Comparison of ENCODE assay signal across 16 cellular contexts in genomic region chr5:140324834-140325195, GRCh38. TPM values are rescaled to one million over a fixed set of nuclear protein-coding genes. Genes with fewer than 3 reads are reported as not detected.
DNase-seq lines count a peak whose midpoint lies in the region; ATAC-seq and TF ChIP-seq lines count a peak whose summit lies in the region.
"Had no signal": no experiment of that assay in that cellular context is flagged by ENCODE, and none has a peak within 500 bp of the region (broad histone marks: within the 10 kb centered on the region; RNA-seq: fewer than 3 reads in every experiment).

No MANE protein-coding gene starts in this region.

- no peaks in the 10 kb centered on the region for H3K36me3 ChIP-seq in SK-N-SH (replicated peaks in 1 of 2; ENCODE audit: control insufficient read depth in 1 of 2, insufficient read depth in 2 of 2, low read length in 1 of 2)

- TF ChIP-seq CTCF in SK-N-SH (IDR thresholded peaks at IDR 0.05) (no peak), foreskin fibroblast (IDR thresholded peaks at IDR 0.05; ENCODE audit: low read depth, low read length) (no peak), progenitor cell of endocrine pancreas (IDR thresholded peaks at IDR 0.05; ENCODE audit: unreplicated experiment) (no peak)

- peaks cover 7% of the 10 kb centered on the region for H3F3A ChIP-seq in SK-N-SH (replicated peaks; ENCODE audit: insufficient read depth)

- H3K4me1 Mint-ChIP-seq in T-helper 17 cell (no peaks in the 10 kb centered on the region), progenitor cell of endocrine pancreas (ENCODE audit: low read depth) (peaks cover 5% of the 10 kb centered on the region)

- no peak overlapping the region for H3K9ac ChIP-seq in SK-N-SH

- WGBS in SK-N-SH (ENCODE audit: low lambda C conversion rate) = 40% methylated on average over 1 of the region's 1 CpG

- no peak for TF ChIP-seq RAD21 in SK-N-SH (IDR thresholded peaks at IDR 0.05; ENCODE audit: low read length)

- H3K4me2 ChIP-seq in SK-N-SH = no peak overlapping the region

- peaks cover 5% of the 10 kb centered on the region for H3K27me3 Mint-ChIP-seq in T-helper 17 cell
- H3K27me3 Mint-ChIP-seq in progenitor cell of endocrine pancreas = peaks cover 6% of the 10 kb centered on the region

- no peak overlapping the region for H3K4me3 ChIP-seq in SK-N-SH (ENCODE audit: low read depth in 2 of 2, low read length in 1 of 2)
- no peak overlapping the region for H3K4me3 ChIP-seq in foreskin fibroblast (ENCODE audit: low read depth in 1 of 2, low read length in 2 of 2)
- H3K4me3 ChIP-seq in skeletal muscle cell (ENCODE audit: low read depth, low read length) = no peak overlapping the region

- POLR2A ChIA-PET in SK-N-SH (lab: Yijun Ruan, JAX) = no interaction called here

- TF ChIP-seq EP300 in SK-N-SH (IDR thresholded peaks at IDR 0.05; ENCODE audit: borderline replicate concordance in 1 of 2, low read depth in 1 of 2, low read length in 1 of 2) = 0 out of 4 replicates have a peak, but pooled peaks of 1 of the 2 experiments have one; percentile 11

- CTCF ChIA-PET in SK-N-SH (lab: Yijun Ruan, JAX) = interaction anchor here (1.4 to 1.7 kb wide), 2 partner anchors 21 to 28 kb away, joined by 4 to 9 read pairs; partner anchors contain the start of gene HBEGF

- H3K27me3 ChIP-seq in SK-N-SH (ENCODE audit: insufficient read depth) = no peaks in the 10 kb centered on the region

- DNase-seq in Daoy (ENCODE audit: low read depth) (peak; percentile 60), SK-N-SH (no peak), foreskin fibroblast (peak; percentile 81 to 86), skeletal muscle cell (ENCODE audit: low read depth) (peak; percentile 85), T-helper 17 cell (no peak), MV-4-11 (lab: John Stamatoyannopoulos, UW) (no peak), progenitor cell of endocrine pancreas (ENCODE audit: low spot score, unreplicated experiment) (no peak), NCI-H2171 treated with DMSO at 0.1 percent for 48 hours (lab: John Stamatoyannopoulos, UW) (no peak)
- DNase-seq: activated T-cell treated with anti-CD3 and anti-CD28 coated beads, Interleukin-2, amount 50 U/mL, for 72 hours; central memory CD4-positive, alpha-beta T cell; NCI-H1417 treated with DMSO at 0.1 percent for 48 hours; NCI-H526 treated with DMSO at 0.1 percent for 48 hours; SHP77 treated with DMSO at 0.1 percent for 48 hours had no signal

- no peaks in the 10 kb centered on the region for H4K20me1 ChIP-seq in SK-N-SH (ENCODE audit: insufficient read depth)

- no peak overlapping the region for H3K4me3 Mint-ChIP-seq in T-helper 17 cell
- no peak overlapping the region for H3K4me3 Mint-ChIP-seq in progenitor cell of endocrine pancreas (ENCODE audit: low read depth)
- H3K4me3 Mint-ChIP-seq: activated T-cell treated with anti-CD3 and anti-CD28 coated beads, Interleukin-2, amount 50 U/mL, for 72 hours; WTC11 had no signal

- H3K9me2 ChIP-seq in SK-N-SH = no peaks in the 10 kb centered on the region

- H3K4me1 ChIP-seq in SK-N-SH (ENCODE audit: control insufficient read depth in 1 of 2, insufficient read depth in 2 of 2, low read depth in 1 of 2, low read length in 1 of 2) = peaks cover 7 to 41% of the 10 kb centered on the region in 2 experiments; a peak in 3 of 4 replicates

- H3K36me3 Mint-ChIP-seq in T-helper 17 cell (ENCODE audit: low read depth) (no peaks in the 10 kb centered on the region), progenitor cell of endocrine pancreas (ENCODE audit: insufficient read depth) (no peaks in the 10 kb centered on the region)
- H3K36me3 Mint-ChIP-seq: WTC11 had no signal

- no peak overlapping the region for H2AFZ ChIP-seq in SK-N-SH (ENCODE audit: low read depth)

- H3K9me3 ChIP-seq in SK-N-SH (no peaks in the 10 kb centered on the region), T-helper 17 cell (ENCODE audit: control insufficient read depth, low read length, poor library complexity, severe bottlenecking) (no peaks in the 10 kb centered on the region)

- H3K27ac ChIP-seq in SK-N-SH (ENCODE audit: low read depth in 2 of 2, low read length in 1 of 2) = peak overlapping the region in 1 of 2 experiments; percentile 94; a peak in 2 of 4 replicates

- no peaks in the 10 kb centered on the region for H3K79me2 ChIP-seq in SK-N-SH (ENCODE audit: insufficient read depth)

- ATAC-seq in T-helper 17 cell = no peak
- ATAC-seq: activated T-cell treated with anti-CD3 and anti-CD28 coated beads, Interleukin-2, amount 50 U/mL, for 72 hours; WTC11 had no signal

- no peaks in the 10 kb centered on the region for H3K9me3 Mint-ChIP-seq in progenitor cell of endocrine pancreas (ENCODE audit: low read depth)
- H3K9me3 Mint-ChIP-seq: activated T-cell treated with anti-CD3 and anti-CD28 coated beads, Interleukin-2, amount 50 U/mL, for 72 hours had no signal

- H3K27ac Mint-ChIP-seq in T-helper 17 cell (no peak overlapping the region), progenitor cell of endocrine pancreas (no peak overlapping the region)
- H3K27ac Mint-ChIP-seq: activated T-cell treated with anti-CD3 and anti-CD28 coated beads, Interleukin-2, amount 50 U/mL, for 72 hours; WTC11 had no signal

TF ChIP-seq in SK-N-SH, 30 proteins besides CTCF, POLR2A, EP300 and RAD21:
- TF ChIP-seq TCF12 (IDR thresholded peaks at IDR 0.05) (peak; percentile 59; the same call in 1 of the 2 replicates), ZBTB33 (IDR thresholded peaks at IDR 0.05; ENCODE audit: borderline replicate concordance, low read depth) (no peak), MEF2A (IDR thresholded peaks at IDR 0.05; ENCODE audit: borderline replicate concordance, low read depth) (no peak), MAX (IDR thresholded peaks at IDR 0.05; ENCODE audit: low read depth) (no peak), PBX3 (IDR thresholded peaks at IDR 0.05) (peak; percentile 38), FOXJ3 (CRISPR knock-in tag; IDR thresholded peaks at IDR 0.05) (no peak), EZH2phosphoT487 (IDR thresholded peaks at IDR 0.05; ENCODE audit: borderline replicate concordance, low read depth) (no peak)

RNA-seq across cellular contexts. Expression of gene HBEGF, which starts 21.6 kb away (rescaled TPM):
- total RNA-seq in Daoy (2014; rRNA removed; shearing (Covaris generic)) = 68.9 and 81.9 TPM in 2 replicates
- 56.2 and 59.8 TPM in 2 replicates for polyA plus RNA-seq in SK-N-SH (2012; rRNA removed)
- polyA plus RNA-seq in SK-N-SH (2012; cell fraction: cytosol; rRNA removed) = 39.3 and 56.3 TPM in 2 replicates
- 73.4 and 106 TPM in 2 replicates for polyA plus RNA-seq in SK-N-SH (2012; cell fraction: nucleus; rRNA removed)
- total RNA-seq in T-helper 17 cell (1 to 10 TPM; 3.2 to 7.3 TPM), progenitor cell of endocrine pancreas (0.84 and 1.3 TPM in 2 replicates)

RNA-seq across cellular contexts. Expression of gene PFDN1, which starts 21.9 kb away (rescaled TPM):
- total RNA-seq in Daoy (2014; rRNA removed; shearing (Covaris generic)) = 144 and 162 TPM in 2 replicates
- polyA plus RNA-seq in SK-N-SH (2012; rRNA removed) = 55.2 and 63.6 TPM in 2 replicates
- 78.2 and 78.4 TPM in 2 replicates for polyA plus RNA-seq in SK-N-SH (2012; cell fraction: cytosol; rRNA removed)
- 31.6 and 34.6 TPM in 2 replicates for polyA plus RNA-seq in SK-N-SH (2012; cell fraction: nucleus; rRNA removed)
- total RNA-seq in T-helper 17 cell (10 to 100 TPM; 33.4 to 35.2 TPM), progenitor cell of endocrine pancreas (63.4 and 65.1 TPM in 2 replicates)

RNA-seq across cellular contexts. Expression of gene SLC4A9, which starts 35.2 kb away (rescaled TPM):
- total RNA-seq in Daoy (2014; rRNA removed; shearing (Covaris generic)) = not detected in 2 replicates
- polyA plus RNA-seq in SK-N-SH (2012; rRNA removed) = 0.02 TPM in 1 of 2 replicates, not detected in the other
- polyA plus RNA-seq in SK-N-SH (2012; cell fraction: cytosol; rRNA removed) = 0.01 TPM in 2 replicates
- polyA plus RNA-seq in SK-N-SH (2012; cell fraction: nucleus; rRNA removed) = 0.09 and 0.10 TPM in 2 replicates
- not detected for total RNA-seq in T-helper 17 cell
- total RNA-seq in progenitor cell of endocrine pancreas = 0.31 and 0.58 TPM in 2 replicates
- total RNA-seq: HT1080 had no signal
- polyA plus RNA-seq: neural cell had no signal

Comparison
In these comparisons a context has a peak if more than half of its experiments do, and no peak if none do; other contexts are left out.
1. DNase-seq: peak in Daoy (single experiment), foreskin fibroblast (2 of 2) and skeletal muscle cell (single experiment); none in SK-N-SH (single experiment), T-helper 17 cell (0 of 3), MV-4-11 (single experiment), progenitor cell of endocrine pancreas (single experiment) and NCI-H2171 treated with DMSO at 0.1 percent for 48 hours (single experiment).